In genomic region chr5:102718819-102719218, GRCh38 we compare ENCODE assay signal across 23 cellular contexts. TPM values are rescaled to one million over a fixed set of nuclear protein-coding genes. Genes with fewer than 3 reads are reported as not detected.
DNase-seq lines count a peak whose midpoint lies in the region; ATAC-seq and TF ChIP-seq lines count a peak whose summit lies in the region.
"Had no signal": no experiment of that assay in that cellular context is flagged by ENCODE, and none has a peak within 500 bp of the region (broad histone marks: within the 10 kb centered on the region; RNA-seq: fewer than 3 reads in every experiment).

No MANE protein-coding gene starts in this region.

- no peak overlapping the region for H3K27ac ChIP-seq in vagina
- H3K27ac ChIP-seq: body of pancreas, heart left ventricle, prostate gland, testis, VCaP had no signal

- intact Hi-C loops in vagina (cut with DNase I): loop anchor here (10.0 kb wide), 1 partner anchor 746 kb away; no protein-coding TSS in a partner anchor

- H3K4me3 ChIP-seq in fibroblast of the aortic adventitia (ENCODE audit: low read depth, low read length): no peak overlapping the region
- H3K4me3 ChIP-seq in vagina: no peak overlapping the region
- H3K4me3 ChIP-seq: body of pancreas, heart left ventricle, prostate gland, testis had no signal

- H3K4me1 ChIP-seq in vagina: no peaks in the 10 kb centered on the region
- H3K4me1 ChIP-seq: body of pancreas, prostate gland, testis had no signal

- H3K9me3 ChIP-seq in vagina: no peaks in the 10 kb centered on the region
- H3K9me3 ChIP-seq: body of pancreas, heart left ventricle, prostate gland, testis had no signal

- DNase-seq in A172 (ENCODE audit: low spot score) (peak; percentile 60), HCEC 1CT (peak; percentile 54), amniotic epithelial cell (ENCODE audit: low read depth) (peak; percentile 20), fibroblast of the aortic adventitia (ENCODE audit: low read depth) (peak; percentile 34), NCI-H2171 (lab: John Stamatoyannopoulos, UW) (no peak), vagina (ENCODE audit: extremely low spot score in 2 of 2) (no peak), DMS79 (lab: John Stamatoyannopoulos, UW) (no peak)
- DNase-seq: activated CD8-positive, alpha-beta T cell treated with anti-CD3 and anti-CD28 coated beads for 36 hours; activated naive CD4-positive, alpha-beta T cell treated with anti-CD3 and anti-CD28 coated beads, Interleukin-2, amount 50 U/mL, for 16 hours; activated T-cell treated with anti-CD3 and anti-CD28 coated beads, Interleukin-2, amount 50 U/mL, for 24 hours; body of pancreas; cortex of kidney; DMS53; heart left ventricle; immature natural killer cell; MV-4-11; NCI-H1930; NCI-H446 treated with DMSO at 0.1 percent for 48 hours; testis had no signal

- ATAC-seq in GM18907 (IDR thresholded peaks at IDR 0.05; ENCODE audit: unreplicated experiment): no peak
- ATAC-seq: activated CD8-positive, alpha-beta T cell treated with anti-CD3 and anti-CD28 coated beads for 36 hours; body of pancreas; heart left ventricle; natural killer cell treated with Interleukin-12 subunit alpha and Interleukin-12 subunit beta and Interleukin-15 and Interleukin-18, amount 100 ng/mL, for 72 hours had no signal

- no peak for TF ChIP-seq POLR2A in vagina (IDR thresholded peaks at IDR 0.05)

- H3K36me3 ChIP-seq in vagina: no peaks in the 10 kb centered on the region
- H3K36me3 ChIP-seq: heart left ventricle, prostate gland had no signal

- no peak for TF ChIP-seq CTCF in fibroblast of the aortic adventitia (IDR thresholded peaks at IDR 0.05; ENCODE audit: insufficient read depth, low read length)
- no peak for TF ChIP-seq CTCF in vagina (IDR thresholded peaks at IDR 0.05)

- H3K27me3 ChIP-seq in vagina: no peaks in the 10 kb centered on the region
- H3K27me3 ChIP-seq: body of pancreas, heart left ventricle, testis had no signal

RNA-seq across cellular contexts. Expression of gene PAM, which starts 36.3 kb away (rescaled TPM):
- 190 and 218 TPM in 2 replicates for total RNA-seq in A172 (2014; rRNA removed; shearing (Covaris generic))
- total RNA-seq in fibroblast of the aortic adventitia (ENCODE audit: low replicate concordance): 376 and 528 TPM in 2 replicates
- total RNA-seq in vagina: 136 TPM

Comparison
In these comparisons a context has a peak if more than half of its experiments do, and no peak if none do; other contexts are left out.
1. DNase-seq: peak in A172 (single experiment), HCEC 1CT (single experiment), amniotic epithelial cell (single experiment) and fibroblast of the aortic adventitia (single experiment); none in NCI-H2171 (single experiment), vagina (0 of 2) and DMS79 (single experiment).